In genomic region chr10:28881483-28881882, GRCh38 we compare ENCODE assay signal across 12 cellular contexts.
A peak's percentile ranks its signal among the peaks of the same experiment; 100 is the strongest.
DNase-seq lines count a peak whose midpoint lies in the region; ATAC-seq and TF ChIP-seq lines count a peak whose summit lies in the region.
"Had no signal": no experiment of that assay in that cellular context is flagged by ENCODE, and none has a peak within 500 bp of the region (broad histone marks: within the 10 kb centered on the region; RNA-seq: fewer than 3 reads in every experiment).

No MANE protein-coding gene starts in this region.

- H3K4me3 ChIP-seq in IMR-90 (ENCODE audit: insufficient read depth, low read depth, low read length) (no peak overlapping the region), hepatocyte (no peak overlapping the region), mesodermal cell (ENCODE audit: extremely low read depth, insufficient read depth, low read length, poor library complexity, severe bottlenecking) (no peak overlapping the region), smooth muscle cell (no peak overlapping the region), BE2C (ENCODE audit: low read depth, low read length) (no peak overlapping the region)
- H3K4me3 ChIP-seq: GM23338 had no signal

- POLR2A ChIA-PET in IMR-90 (lab: Charles Lee; ENCODE audit: unreplicated experiment), result no interaction called here

- H3K27ac ChIP-seq in IMR-90 (ENCODE audit: insufficient read depth, low read length) (no peak overlapping the region), hepatocyte (peak overlapping the region; percentile 26), mesodermal cell (ENCODE audit: low read depth, low read length, severe bottlenecking) (peak overlapping the region; percentile 80), smooth muscle cell (ENCODE audit: low read depth) (peak overlapping the region; percentile 84)

- H3K23ac ChIP-seq in IMR-90 (ENCODE audit: low read depth, low read length), result peak overlapping the region; percentile 12; the same call in 1 of the 2 replicates

- in situ Hi-C loops in IMR-90 (cut with MboI; ENCODE audit: low sequenced_read_pairs), result no loop called here

- H3K27me3 ChIP-seq in IMR-90 (ENCODE audit: control insufficient read depth, insufficient read depth, low read length) (no peaks in the 10 kb centered on the region), hepatocyte (no peaks in the 10 kb centered on the region), smooth muscle cell (ENCODE audit: low read depth) (no peaks in the 10 kb centered on the region), BE2C (no peaks in the 10 kb centered on the region)

- H4K20me1 ChIP-seq in IMR-90 (ENCODE audit: insufficient read depth, low read length) (no peaks in the 10 kb centered on the region), hepatocyte (ENCODE audit: insufficient read depth, poor library complexity, severe bottlenecking) (no peaks in the 10 kb centered on the region), smooth muscle cell (ENCODE audit: low read depth) (no peaks in the 10 kb centered on the region)

- TF ChIP-seq CTCF in IMR-90 (conservative IDR thresholded peaks at IDR 0.05; ENCODE audit: low read depth, low read length), result no peak
- no peak for TF ChIP-seq CTCF in hepatocyte (IDR thresholded peaks at IDR 0.05; ENCODE audit: poor library complexity)
- TF ChIP-seq CTCF in smooth muscle cell (IDR thresholded peaks at IDR 0.05; ENCODE audit: borderline replicate concordance, insufficient read depth, poor library complexity, severe bottlenecking), result no peak
- TF ChIP-seq CTCF in BE2C (IDR thresholded peaks at IDR 0.05; ENCODE audit: low read depth, low read length), result no peak

- no peak overlapping the region for H3K4ac ChIP-seq in IMR-90 (ENCODE audit: low read depth, low read length)

- H3K4me2 ChIP-seq in IMR-90 (ENCODE audit: low read depth, low read length) (no peak overlapping the region), hepatocyte (peak overlapping the region; percentile 39), smooth muscle cell (peak overlapping the region; percentile 69)
- H3K4me2 ChIP-seq: GM23338 had no signal

- no peak overlapping the region for H2BK5ac ChIP-seq in IMR-90 (ENCODE audit: low read depth, low read length, poor library complexity, severe bottlenecking)

- dilution Hi-C loops in IMR-90 (cut with HindIII; ENCODE audit: low sequenced_read_pairs, unreplicated experiment), result no loop called here

- H2AFZ ChIP-seq in IMR-90 (replicated peaks; ENCODE audit: low read length, poor library complexity) (no peak overlapping the region), hepatocyte (no peak overlapping the region), smooth muscle cell (ENCODE audit: low read depth) (peak overlapping the region; percentile 11)
- H2AFZ ChIP-seq: GM23338 had no signal

- no peak for TF ChIP-seq POLR2A in IMR-90 (IDR thresholded peaks at IDR 0.05; ENCODE audit: low read depth, low read length)

- H4K5ac ChIP-seq in IMR-90 (ENCODE audit: low read depth, low read length), result no peak overlapping the region

- peaks cover 15% of the 10 kb centered on the region for H3F3A ChIP-seq in smooth muscle cell (ENCODE audit: low read depth)

- WGBS in IMR-90 (ENCODE audit: extremely low coverage in 2 of 2, insufficient read length in 1 of 2), 2 experiments, result no CpG with 5 or more reads among the region's 1 CpG
- WGBS in hepatocyte (ENCODE audit: low lambda C conversion rate, missing lambda C conversion rate), result 14% methylated on average over 1 of the region's 1 CpG
- 80 to 100% methylated on average over 1 of the region's 1 CpG for WGBS in mesodermal cell (ENCODE audit: insufficient coverage in 2 of 2), 2 experiments
- WGBS in smooth muscle cell (ENCODE audit: low lambda C conversion rate), result 9% methylated on average over 1 of the region's 1 CpG

- H3K9me3 ChIP-seq in IMR-90 (ENCODE audit: control insufficient read depth, insufficient read depth, low read length), result no peaks in the 10 kb centered on the region
- no peaks in the 10 kb centered on the region for H3K9me3 ChIP-seq in hepatocyte (ENCODE audit: low read depth)
- H3K9me3 ChIP-seq in mesodermal cell (ENCODE audit: control insufficient read depth, low read length), result no peaks in the 10 kb centered on the region
- H3K9me3 ChIP-seq in smooth muscle cell (replicated peaks; ENCODE audit: low read depth), result no peaks in the 10 kb centered on the region
- H3K9me3 ChIP-seq in BE2C, result no peaks in the 10 kb centered on the region

- peak overlapping the region; percentile 17; the same call in 1 of the 2 replicates for H3K14ac ChIP-seq in IMR-90 (replicated peaks; ENCODE audit: low read depth, low read length)

- peaks cover 2% of the 10 kb centered on the region for H3K4me1 ChIP-seq in IMR-90 (ENCODE audit: control insufficient read depth, insufficient read depth, low read length)
- peaks cover 25% of the 10 kb centered on the region for H3K4me1 ChIP-seq in hepatocyte (ENCODE audit: insufficient read depth)
- peaks cover 33% of the 10 kb centered on the region for H3K4me1 ChIP-seq in mesodermal cell (ENCODE audit: control insufficient read depth, insufficient read depth, low read length, poor library complexity, severe bottlenecking)
- peaks cover 22% of the 10 kb centered on the region for H3K4me1 ChIP-seq in smooth muscle cell (ENCODE audit: low read depth)
- peaks cover 7% of the 10 kb centered on the region for H3K4me1 ChIP-seq in BE2C

- TF ChIP-seq RAD21 in IMR-90 (IDR thresholded peaks at IDR 0.05; ENCODE audit: low read length), result no peak

- H3K9me2 ChIP-seq in hepatocyte (replicated peaks; ENCODE audit: insufficient read depth), result no peaks in the 10 kb centered on the region

- H4K8ac ChIP-seq in IMR-90 (ENCODE audit: low read depth in 2 of 2, low read length in 2 of 2), result no peak overlapping the region

- no TSS peak for BruUV-seq in IMR-90 (replicated peaks; lab: Mats Ljungman, UMichigan)

- CTCF ChIA-PET in IMR-90 (lab: Yijun Ruan, JAX), result no interaction called here

- intact Hi-C loops in IMR-90 (cut with micrococcal nuclease), result no loop called here

- peak overlapping the region; percentile 45; the same call in 1 of the 2 replicates for H3K18ac ChIP-seq in IMR-90 (ENCODE audit: low read depth, low read length)

- H2AK9ac ChIP-seq in IMR-90 (replicated peaks; ENCODE audit: low read depth, low read length, poor library complexity), result no peak overlapping the region

- no peak overlapping the region for H3K56ac ChIP-seq in IMR-90 (ENCODE audit: extremely low read depth, insufficient read depth, low read length)

- no peak overlapping the region for H2BK15ac ChIP-seq in IMR-90 (ENCODE audit: low read depth, low read length)

- peak; percentile 61 for ATAC-seq in IMR-90 (ENCODE audit: low read depth)
- ATAC-seq in GM18511 (IDR thresholded peaks at IDR 0.05; ENCODE audit: unreplicated experiment), result no peak
- ATAC-seq: CD8-positive, alpha-beta T cell; GM23338 had no signal

- H2AK5ac ChIP-seq in IMR-90 (ENCODE audit: low read depth, low read length), result no peak overlapping the region

- H2BK120ac ChIP-seq in IMR-90 (ENCODE audit: low read depth, low read length), result no peak overlapping the region; the same call in 1 of the 2 replicates

- H3K79me2 ChIP-seq in hepatocyte, result no peaks in the 10 kb centered on the region
- H3K79me2 ChIP-seq in smooth muscle cell (ENCODE audit: low read depth), result no peaks in the 10 kb centered on the region

- no peaks in the 10 kb centered on the region for H3K36me3 ChIP-seq in IMR-90 (ENCODE audit: control insufficient read depth, insufficient read depth, low read length)
- H3K36me3 ChIP-seq in hepatocyte (replicated peaks; ENCODE audit: insufficient read depth, low read depth), result no peaks in the 10 kb centered on the region
- H3K36me3 ChIP-seq in mesodermal cell (ENCODE audit: control insufficient read depth, insufficient read depth, low read length), result no peaks in the 10 kb centered on the region
- no peaks in the 10 kb centered on the region for H3K36me3 ChIP-seq in smooth muscle cell (ENCODE audit: low read depth)
- no peaks in the 10 kb centered on the region for H3K36me3 ChIP-seq in BE2C

- DNase-seq in IMR-90, result peak; percentile 21
- no peak for DNase-seq in hepatocyte (ENCODE audit: low spot score)
- DNase-seq in smooth muscle cell (lab: John Stamatoyannopoulos, UW; ENCODE audit: unreplicated experiment), result no peak
- DNase-seq in BE2C, result no peak
- DNase-seq in NCI-H446 treated with DMSO at 0.1 percent for 48 hours (lab: John Stamatoyannopoulos, UW), result no peak
- DNase-seq in hypothalamus (lab: John Stamatoyannopoulos, UW), result no peak
- DNase-seq: CD8-positive, alpha-beta T cell; DMS53; H7 had no signal

- no peaks in the 10 kb centered on the region for H3K79me1 ChIP-seq in IMR-90 (ENCODE audit: low read depth in 1 of 2, low read length in 2 of 2)

- H3K9ac ChIP-seq in IMR-90 (ENCODE audit: low read depth, low read length), result no peak overlapping the region
- H3K9ac ChIP-seq in smooth muscle cell (ENCODE audit: low read depth), result peak overlapping the region; percentile 34

- H4K91ac ChIP-seq in IMR-90 (ENCODE audit: insufficient read depth, low read depth, low read length), result no peak overlapping the region

- 0 out of 2 replicates have a peak overlapping the region, but pooled peaks have one; percentile 16 for H2BK20ac ChIP-seq in IMR-90 (ENCODE audit: low read depth, low read length)

- H3K9me1 ChIP-seq in IMR-90 (ENCODE audit: insufficient read depth, low read length), result 0 out of 2 replicates have a peak, but pooled peaks cover 3% of the 10 kb centered on the region

TF ChIP-seq in IMR-90, 13 proteins besides CTCF, POLR2A, EP300 and RAD21:
- TF ChIP-seq CHD1 (IDR thresholded peaks at IDR 0.05; ENCODE audit: low read depth, low read length), result no peak
- TF ChIP-seq CEBPB (IDR thresholded peaks at IDR 0.05; ENCODE audit: low read depth, low read length), result no peak
- TF ChIP-seq MAZ (IDR thresholded peaks at IDR 0.05; ENCODE audit: borderline replicate concordance, low read depth, low read length), result no peak
- TF ChIP-seq SMC3 (IDR thresholded peaks at IDR 0.05; ENCODE audit: low read depth, low read length), result no peak
- no peak for TF ChIP-seq BHLHE40 (IDR thresholded peaks at IDR 0.05; ENCODE audit: low read depth, low read length)
- no peak for TF ChIP-seq RFX5 (IDR thresholded peaks at IDR 0.05; ENCODE audit: low read depth, low read length)
- TF ChIP-seq MAFK (IDR thresholded peaks at IDR 0.05; ENCODE audit: low read depth, low read length), result no peak
- TF ChIP-seq FOS (IDR thresholded peaks at IDR 0.05; ENCODE audit: low read depth, low read length), result no peak
